In the genomic region with DNA sequence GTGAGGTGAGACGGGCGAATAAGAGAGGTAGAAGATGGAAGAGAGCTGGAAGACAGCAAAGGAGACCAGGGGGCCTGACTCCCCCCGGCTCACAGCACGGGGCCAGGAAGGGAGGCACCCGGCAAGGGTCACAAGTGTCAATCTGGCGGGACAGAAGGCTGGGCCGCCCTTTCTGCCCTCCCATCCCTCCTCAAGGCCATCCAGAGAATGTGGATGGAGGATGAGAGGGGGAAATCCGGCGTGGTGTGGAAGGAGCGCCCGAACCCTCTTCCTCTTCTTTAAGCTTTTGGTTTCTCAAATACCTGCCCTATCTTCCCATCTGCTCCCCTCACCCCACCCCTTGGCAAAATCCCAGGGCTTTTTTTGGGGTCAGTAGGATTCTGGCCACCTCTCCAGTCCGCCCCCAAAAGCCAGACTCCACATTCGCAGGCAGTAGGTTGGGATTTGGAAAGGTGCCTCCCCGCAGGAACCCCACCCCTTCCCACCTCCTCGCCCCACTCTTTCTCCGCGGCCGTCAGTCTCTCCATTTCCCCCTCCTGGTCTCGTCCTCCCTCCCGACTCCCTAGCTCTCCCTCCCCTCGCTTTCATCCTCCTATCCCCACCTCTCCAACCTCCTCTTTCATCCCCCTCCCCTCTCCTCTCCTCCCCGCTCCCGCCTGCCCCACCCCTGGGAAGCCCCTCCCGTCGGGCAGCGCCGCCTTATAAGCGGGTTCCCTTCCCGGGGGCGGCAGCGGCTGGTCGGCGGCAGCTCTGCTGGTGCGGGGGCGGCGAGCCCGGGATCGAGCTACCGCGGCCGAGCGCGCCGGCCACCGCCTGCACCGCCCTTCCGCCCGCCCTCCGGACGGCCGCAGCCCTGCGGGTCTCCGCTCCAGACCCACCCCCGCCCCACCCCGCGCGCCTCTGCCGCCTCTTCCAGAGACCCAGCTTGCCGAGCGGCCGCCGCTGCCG, we compare ENCODE assay signal across 8 cellular contexts. TPM values are rescaled to one million over a fixed set of nuclear protein-coding genes. Genes with fewer than 3 reads are reported as not detected.
DNase-seq lines count a peak whose midpoint lies in the region; ATAC-seq and TF ChIP-seq lines count a peak whose summit lies in the region.

A gene with protein sequence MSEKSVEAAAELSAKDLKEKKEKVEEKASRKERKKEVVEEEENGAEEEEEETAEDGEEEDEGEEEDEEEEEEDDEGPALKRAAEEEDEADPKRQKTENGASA (plus strand): TSS at position 730 of the 948 bp plus-strand sequence. CDS start 343 bp downstream, outside the sequence.

- H3K27me3 ChIP-seq in BE2C: no peaks in the 10 kb centered on the region
- no peaks in the 10 kb centered on the region for H3K27me3 ChIP-seq in right cardiac atrium (ENCODE audit: control insufficient read depth, insufficient read depth)
- H3K27me3 ChIP-seq in prostate gland (replicated peaks; ENCODE audit: insufficient read depth): no peaks in the 10 kb centered on the region

- TF ChIP-seq POLR2A in prostate gland (IDR thresholded peaks at IDR 0.05): peak; percentile 88

- H3K27ac ChIP-seq in right cardiac atrium (ENCODE audit: low read length): peak within 1 kb of the TSS; percentile 93
- peak within 1 kb of the TSS; percentile 92 to 99 for H3K27ac ChIP-seq in prostate gland

- WGBS in right cardiac atrium: 3% methylated on average over 63 of the region's 63 CpGs
- WGBS in prostate gland: 2% methylated on average over 54 of the region's 63 CpGs

- H3K36me3 ChIP-seq in BE2C: peaks cover 15% of the 10 kb centered on the region
- peaks cover 0 to 7% of the 10 kb centered on the region in 2 donors for H3K36me3 ChIP-seq in prostate gland

- no peak for TF ChIP-seq CTCF in BE2C (IDR thresholded peaks at IDR 0.05; ENCODE audit: low read depth, low read length)
- TF ChIP-seq CTCF in prostate gland (IDR thresholded peaks at IDR 0.05): peak in 1 of 4 experiments; percentile 9

- peaks cover 41% of the 10 kb centered on the region for H3K4me1 ChIP-seq in BE2C
- peaks cover 9% of the 10 kb centered on the region for H3K4me1 ChIP-seq in right cardiac atrium (ENCODE audit: control insufficient read depth, insufficient read depth, low read length)
- peaks cover 12% of the 10 kb centered on the region for H3K4me1 ChIP-seq in prostate gland (replicated peaks)

- H3K9me3 ChIP-seq in BE2C (no peaks in the 10 kb centered on the region), right cardiac atrium (ENCODE audit: control insufficient read depth, low read length) (no peaks in the 10 kb centered on the region), prostate gland (no peaks in the 10 kb centered on the region)

- DNase-seq in BE2C (peak; percentile 89), NCI-H82 (lab: John Stamatoyannopoulos, UW) (peak; percentile 99), astrocyte of the hippocampus (ENCODE audit: low read depth, low spot score) (peak; percentile 97), right cardiac atrium (peak; percentile 91 to 94 (median 94)), prostate gland (ENCODE audit: low spot score) (peak; percentile 86), SKM-1 (lab: John Stamatoyannopoulos, UW; ENCODE audit: unreplicated experiment) (no peak)

- H3K4me3 ChIP-seq in BE2C (ENCODE audit: low read depth, low read length) (peak within 1 kb of the TSS; percentile 84), right cardiac atrium (ENCODE audit: low read length) (peak within 1 kb of the TSS; percentile 98), prostate gland (peak within 1 kb of the TSS; percentile 89 to 91)

- ATAC-seq in GM18511 (IDR thresholded peaks at IDR 0.05; ENCODE audit: unreplicated experiment): peak; percentile 24
- ATAC-seq in HG03521 (IDR thresholded peaks at IDR 0.05; ENCODE audit: unreplicated experiment): peak; percentile 12
- peak; percentile 53 to 62 for ATAC-seq in right cardiac atrium

- intact Hi-C loops in right cardiac atrium (cut with DNase I) (no loop called here), prostate gland (cut with DNase I) (loop anchor here (1.0 to 5.0 kb wide), 3 partner anchors 13 to 154 kb away; a partner anchor contains a TSS)

RNA-seq across cellular contexts. Expression of the gene that starts here (rescaled TPM):
- polyA plus RNA-seq in BE2C (2012; ENCODE audit: insufficient read depth, insufficient read length, low read depth): 888 TPM
- total RNA-seq in right cardiac atrium (100 to 1,000 TPM; 116 to 161 (median 149) TPM), prostate gland (100 to 1,000 TPM; 285 to 339 TPM)
- polyA plus RNA-seq in right cardiac atrium: 244 TPM
